ENCODE assay signal across 30 cellular contexts in the genomic region with DNA sequence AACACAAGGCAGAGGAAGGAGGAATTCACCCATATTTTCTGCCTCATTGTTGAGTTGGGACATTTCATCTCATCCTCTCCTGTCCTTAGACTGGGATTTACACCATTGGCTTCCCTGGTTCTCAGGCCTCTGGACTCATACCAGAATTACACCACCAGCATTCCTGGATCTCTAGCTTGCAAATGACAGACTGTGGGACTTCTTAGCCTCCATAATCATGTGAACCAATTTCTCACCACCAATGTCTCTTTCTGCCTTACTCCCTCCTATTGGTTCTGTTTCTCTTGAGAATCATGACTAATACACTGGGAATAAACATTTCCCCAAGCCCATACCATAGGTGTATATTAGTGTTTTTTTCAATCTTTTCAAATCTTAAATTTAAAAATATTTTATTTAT.
"Had no signal": no experiment of that assay in that cellular context is flagged by ENCODE, and none has a peak within 500 bp of the region (broad histone marks: within the 10 kb centered on the region; RNA-seq: fewer than 3 reads in every experiment).

No MANE protein-coding gene starts in this region.

- H3K27ac Mint-ChIP-seq: activated naive CD4-positive, alpha-beta T cell treated with anti-CD3 and anti-CD28 coated beads, Interleukin-2, amount 10 ng/mL, durations not matched to agents 7 days and 5 days; activated naive CD8-positive, alpha-beta T cell treated with anti-CD3 and anti-CD28 coated beads, Interleukin-2, amount 10 ng/mL, durations not matched to agents 7 days and 5 days; activated T-helper 1 cell treated with anti-CD3 and anti-CD28 coated beads, Interleukin-12 subunit alpha, Interleukin-12 subunit beta, Interleukin-2, Interleukin-4 antibody, amounts not matched to agents 30 ng/mL and 10 ng/mL and 1 ng/mL, durations not matched to agents 14 hours and 24 hours and 36 hours; endodermal cell; neural progenitor cell; T-helper 1 cell treated with Interleukin-12 subunit alpha and Interleukin-12 subunit beta and Interleukin-4 antibody, amounts not matched to agents 30 μg/mL and 1 μg/mL, for 36 hours had no signal

- H3K27me3 ChIP-seq: ascending aorta, heart left ventricle, neural progenitor cell, right atrium auricular region, suprapubic skin, tibial artery had no signal

- FAIRE-seq: TTC549 had no signal

- H3K9me3 Mint-ChIP-seq: activated naive CD4-positive, alpha-beta T cell treated with anti-CD3 and anti-CD28 coated beads, Interleukin-2, amount 10 ng/mL, durations not matched to agents 7 days and 5 days; activated naive CD8-positive, alpha-beta T cell treated with anti-CD3 and anti-CD28 coated beads, Interleukin-2, amount 10 ng/mL, durations not matched to agents 7 days and 5 days; immature natural killer cell; natural killer cell; neural progenitor cell; T-helper 1 cell treated with Interleukin-12 subunit alpha and Interleukin-12 subunit beta and Interleukin-4 antibody, amounts not matched to agents 30 μg/mL and 1 μg/mL, for 36 hours had no signal

- H3K36me3 ChIP-seq: ascending aorta, neural progenitor cell, suprapubic skin, tibial artery had no signal

- H3K4me3 ChIP-seq: ascending aorta, heart left ventricle, neural progenitor cell, right atrium auricular region, smooth muscle cell, suprapubic skin, tibial artery had no signal

- H2AFZ ChIP-seq: neural progenitor cell had no signal

- ATAC-seq: heart left ventricle, natural killer cell had no signal

- H3K4me2 ChIP-seq: neural progenitor cell, smooth muscle cell had no signal

- H3K27ac ChIP-seq: ascending aorta, heart left ventricle, neural progenitor cell, right atrium auricular region, suprapubic skin, tibial artery, VCaP had no signal

- H3K36me3 Mint-ChIP-seq: natural killer cell had no signal

- H3K27me3 Mint-ChIP-seq: activated naive CD4-positive, alpha-beta T cell treated with anti-CD3 and anti-CD28 coated beads, Interleukin-2, amount 10 ng/mL, durations not matched to agents 7 days and 5 days; activated naive CD8-positive, alpha-beta T cell treated with anti-CD3 and anti-CD28 coated beads, Interleukin-2, amount 10 ng/mL, durations not matched to agents 7 days and 5 days had no signal

- DNase-seq: activated CD4-positive, alpha-beta T cell treated with anti-CD3 and anti-CD28 coated beads for 4 hours; activated CD4-positive, alpha-beta T cell treated with anti-CD3 and anti-CD28 coated beads, Interleukin-2, amount 50 U/mL, for 48 hours; activated CD8-positive, alpha-beta memory T cell treated with anti-CD3 and anti-CD28 coated beads, Interleukin-2, amount 50 U/mL, for 4 hours; activated effector memory CD4-positive, alpha-beta T cell treated with anti-CD3 and anti-CD28 coated beads, Interleukin-2, amount 50 U/mL, for 16 hours; activated naive CD4-positive, alpha-beta T cell treated with anti-CD3 and anti-CD28 coated beads, Interleukin-2, amount 10 ng/mL, durations not matched to agents 7 days and 5 days; activated naive CD8-positive, alpha-beta T cell treated with anti-CD3 and anti-CD28 coated beads, Interleukin-2, amount 10 ng/mL, durations not matched to agents 7 days and 5 days; activated T-cell treated with anti-CD3 and anti-CD28 coated beads, Interleukin-2, amount 50 U/mL, for 1 hour; caudate nucleus; cortex of kidney; endodermal cell; heart left ventricle; hypothalamus; immature natural killer cell; mesendoderm; natural killer cell; stimulated activated CD4-positive, alpha-beta T cell treated with anti-CD3 and anti-CD28 coated beads, Interleukin-15, amount 100 ng/mL, for 24 hours; stimulated activated CD4-positive, alpha-beta T cell treated with anti-CD3 and anti-CD28 coated beads, Interleukin-2, amount 100 ng/mL, for 24 hours; stimulated activated naive CD4-positive, alpha-beta T cell; SW 1271; T-helper 9 cell; tibial artery had no signal

- H3K4me3 Mint-ChIP-seq: activated naive CD4-positive, alpha-beta T cell treated with anti-CD3 and anti-CD28 coated beads, Interleukin-2, amount 10 ng/mL, durations not matched to agents 7 days and 5 days; activated naive CD8-positive, alpha-beta T cell treated with anti-CD3 and anti-CD28 coated beads, Interleukin-2, amount 10 ng/mL, durations not matched to agents 7 days and 5 days; activated T-helper 1 cell treated with anti-CD3 and anti-CD28 coated beads, Interleukin-12 subunit alpha, Interleukin-12 subunit beta, Interleukin-2, Interleukin-4 antibody, amounts not matched to agents 30 ng/mL and 10 ng/mL and 1 ng/mL, durations not matched to agents 14 hours and 24 hours and 36 hours; endodermal cell; immature natural killer cell; neural progenitor cell; T-helper 1 cell treated with Interleukin-12 subunit alpha and Interleukin-12 subunit beta and Interleukin-4 antibody, amounts not matched to agents 30 μg/mL and 1 μg/mL, for 36 hours had no signal

- H3K9ac ChIP-seq: neural progenitor cell had no signal

- H3K9me3 ChIP-seq: ascending aorta, right atrium auricular region, suprapubic skin, tibial artery had no signal
